ENCODE assay signal across 15 cellular contexts in the genomic region with DNA sequence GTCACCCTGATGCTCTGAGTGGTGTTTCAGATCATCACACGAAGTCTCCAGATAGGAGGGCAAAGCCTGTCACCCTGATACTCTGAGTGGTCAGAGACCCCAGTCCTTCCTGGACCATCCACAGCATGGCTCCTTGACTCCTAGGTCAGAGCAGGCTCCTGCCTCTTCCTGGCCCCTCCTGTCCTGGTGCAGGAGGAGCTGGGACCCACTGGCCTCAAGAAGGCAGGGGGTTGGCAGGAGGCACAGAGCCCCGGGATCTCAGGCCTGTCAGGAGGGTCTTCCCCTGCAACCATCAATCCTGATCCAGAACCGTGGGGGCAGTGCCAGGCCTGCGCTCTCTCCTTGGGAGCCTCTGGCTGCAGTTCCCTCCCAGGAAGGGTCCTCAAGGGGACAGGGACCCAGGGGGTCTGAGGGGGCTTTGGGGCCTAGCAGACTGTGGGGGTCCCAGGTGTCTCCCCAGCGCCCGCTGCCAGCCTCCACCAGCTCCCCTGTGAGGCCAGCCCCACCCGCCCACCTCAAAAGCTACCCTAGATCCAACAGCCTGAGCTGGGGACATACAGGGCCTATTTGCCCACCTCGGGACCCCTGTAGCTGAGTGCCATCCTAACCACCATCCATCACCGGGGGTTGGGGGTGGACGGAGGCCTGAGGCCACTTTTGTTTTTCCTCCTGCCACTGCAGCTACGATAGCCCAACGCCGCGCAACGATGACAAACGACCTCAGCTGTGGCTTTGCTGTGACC.
"Had no signal": no experiment of that assay in that cellular context is flagged by ENCODE, and none has a peak within 500 bp of the region (broad histone marks: within the 10 kb centered on the region; RNA-seq: fewer than 3 reads in every experiment).

No MANE protein-coding gene starts in this region.

- DNase-seq: activated CD4-positive, alpha-beta T cell treated with anti-CD3 and anti-CD28 coated beads for 4 hours; activated naive CD8-positive, alpha-beta T cell treated with anti-CD3 and anti-CD28 coated beads for 36 hours; amygdala; body of pancreas; central memory CD4-positive, alpha-beta T cell; cortex of kidney; effector CD8-positive, alpha-beta T cell; hippocampal formation; stimulated activated CD4-positive, alpha-beta T cell treated with anti-CD3 and anti-CD28 coated beads, Interleukin-4, amount 100 ng/mL, for 24 hours; stimulated activated naive CD4-positive, alpha-beta T cell; T-helper 17 cell; trophoblast cell; WERI-Rb-1 had no signal

- H3K9me3 ChIP-seq: body of pancreas had no signal

- H3K4me1 ChIP-seq: body of pancreas had no signal

- H3K27ac ChIP-seq: body of pancreas, skin epidermis, WERI-Rb-1 had no signal

- ATAC-seq: activated T-helper 17 cell treated with anti-CD3 and anti-CD28 coated beads, Interleukin-2, amount 50 U/mL, for 72 hours; body of pancreas; T-helper 17 cell had no signal

- H3K36me3 ChIP-seq: WERI-Rb-1 had no signal

- H3K27me3 ChIP-seq: body of pancreas had no signal

- H3K4me3 ChIP-seq: body of pancreas, skin epidermis had no signal
